ENCODE assay signal across 14 cellular contexts in the genomic region with DNA sequence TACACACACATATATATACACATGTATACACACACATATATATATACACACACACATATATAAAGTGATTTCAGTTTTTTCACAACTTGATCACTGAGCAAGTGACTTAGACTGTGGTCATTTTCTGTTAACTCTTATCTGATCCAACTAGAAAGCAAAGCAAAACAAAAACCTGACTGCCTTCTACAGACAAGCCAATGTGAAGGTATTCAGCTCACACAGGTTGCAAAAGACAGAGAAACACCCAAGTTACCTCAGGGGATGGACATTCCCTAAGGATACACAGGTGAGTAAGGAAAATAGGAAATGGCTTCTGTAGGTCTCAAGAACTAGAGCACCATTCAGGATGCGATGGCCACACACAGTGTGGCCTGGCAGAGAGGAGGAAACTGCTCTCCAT. TPM values are rescaled to one million over a fixed set of nuclear protein-coding genes. Genes with fewer than 3 reads are reported as not detected.
A peak's percentile ranks its signal among the peaks of the same experiment; 100 is the strongest.
DNase-seq lines count a peak whose midpoint lies in the region; ATAC-seq and TF ChIP-seq lines count a peak whose summit lies in the region.
"Had no signal": no experiment of that assay in that cellular context is flagged by ENCODE, and none has a peak within 500 bp of the region (broad histone marks: within the 10 kb centered on the region; RNA-seq: fewer than 3 reads in every experiment).

No MANE protein-coding gene starts in this region.

- no peaks in the 10 kb centered on the region for H3K9me3 ChIP-seq in mucosa of descending colon
- H3K9me3 ChIP-seq: BE2C, SJCRH30 had no signal

- DNase-seq in stimulated activated naive CD8-positive, alpha-beta T cell treated with anti-CD3 and anti-CD28 coated beads, Interleukin-15, amount 100 ng/mL, for 72 hours, result no peak
- no peak for DNase-seq in T-helper 2 cell treated with Interferon-gamma antibody and Interleukin-4, amounts not matched to agents 5 μg/mL and 100 μg/mL, for 36 hours (ENCODE audit: low spot score)
- peak; percentile 57 for DNase-seq in islet precursor cell
- DNase-seq in NCI-H1417 (lab: John Stamatoyannopoulos, UW), result no peak
- DNase-seq in mucosa of descending colon, result no peak
- no peak for DNase-seq in HCEC 1CT
- DNase-seq: BE2C; CD8-positive, alpha-beta T cell; NCI-H1105 treated with DMSO at 0.1 percent for 48 hours; NCI-H1930; NCI-H2171; NCI-H774; SJCRH30 had no signal

- intact Hi-C loops in mucosa of descending colon (cut with DNase I, micrococcal nuclease), result no loop called here

- no peaks in the 10 kb centered on the region for H3K27me3 Mint-ChIP-seq in stimulated activated naive CD8-positive, alpha-beta T cell treated with anti-CD3 and anti-CD28 coated beads, Interleukin-15, Interleukin-2, amounts not matched to agents 100 ng/mL and 50 ng/mL, for 24 hours
- H3K27me3 Mint-ChIP-seq in stimulated activated naive CD8-positive, alpha-beta T cell treated with anti-CD3 and anti-CD28 coated beads, Interleukin-15, amount 100 ng/mL, for 72 hours, result no peaks in the 10 kb centered on the region
- H3K27me3 Mint-ChIP-seq in T-helper 2 cell treated with Interferon-gamma antibody and Interleukin-4, amounts not matched to agents 5 μg/mL and 100 μg/mL, for 36 hours (ENCODE audit: low read depth), result no peaks in the 10 kb centered on the region

- no peaks in the 10 kb centered on the region for H3K4me1 ChIP-seq in mucosa of descending colon (ENCODE audit: low read depth)

- no peak for TF ChIP-seq CTCF in mucosa of descending colon (IDR thresholded peaks at IDR 0.05)

- H3K36me3 ChIP-seq in mucosa of descending colon (ENCODE audit: low read depth), result no peaks in the 10 kb centered on the region
- H3K36me3 ChIP-seq: BE2C, SJCRH30 had no signal

- peaks cover 10% of the 10 kb centered on the region for H3K36me3 Mint-ChIP-seq in stimulated activated naive CD8-positive, alpha-beta T cell treated with anti-CD3 and anti-CD28 coated beads, Interleukin-15, Interleukin-2, amounts not matched to agents 100 ng/mL and 50 ng/mL, for 24 hours (ENCODE audit: low read depth)
- H3K36me3 Mint-ChIP-seq in T-helper 2 cell treated with Interferon-gamma antibody and Interleukin-4, amounts not matched to agents 5 μg/mL and 100 μg/mL, for 36 hours (ENCODE audit: low read depth), result peaks cover 19% of the 10 kb centered on the region

- ATAC-seq in stimulated activated naive CD8-positive, alpha-beta T cell treated with anti-CD3 and anti-CD28 coated beads, Interleukin-15, amount 100 ng/mL, for 72 hours, result no peak
- no peak for ATAC-seq in mucosa of descending colon
- ATAC-seq: CD8-positive, alpha-beta T cell had no signal

- H3K4me1 Mint-ChIP-seq in stimulated activated naive CD8-positive, alpha-beta T cell treated with anti-CD3 and anti-CD28 coated beads, Interleukin-15, Interleukin-2, amounts not matched to agents 100 ng/mL and 50 ng/mL, for 24 hours (ENCODE audit: low read depth), result peaks cover 50% of the 10 kb centered on the region
- H3K4me1 Mint-ChIP-seq in stimulated activated naive CD8-positive, alpha-beta T cell treated with anti-CD3 and anti-CD28 coated beads, Interleukin-15, amount 100 ng/mL, for 72 hours, result peaks cover 66% of the 10 kb centered on the region
- H3K4me1 Mint-ChIP-seq in T-helper 2 cell treated with Interferon-gamma antibody and Interleukin-4, amounts not matched to agents 5 μg/mL and 100 μg/mL, for 36 hours (ENCODE audit: low read depth), result peaks cover 32% of the 10 kb centered on the region

- peaks cover 7% of the 10 kb centered on the region for H3K9me3 Mint-ChIP-seq in stimulated activated naive CD8-positive, alpha-beta T cell treated with anti-CD3 and anti-CD28 coated beads, Interleukin-15, Interleukin-2, amounts not matched to agents 100 ng/mL and 50 ng/mL, for 24 hours
- H3K9me3 Mint-ChIP-seq in stimulated activated naive CD8-positive, alpha-beta T cell treated with anti-CD3 and anti-CD28 coated beads, Interleukin-15, amount 100 ng/mL, for 72 hours, result peaks cover 9 to 10% of the 10 kb centered on the region in 2 donors
- peaks cover 7% of the 10 kb centered on the region for H3K9me3 Mint-ChIP-seq in T-helper 2 cell treated with Interferon-gamma antibody and Interleukin-4, amounts not matched to agents 5 μg/mL and 100 μg/mL, for 36 hours
- H3K9me3 Mint-ChIP-seq: CD8-positive, alpha-beta T cell had no signal

- peak overlapping the region; percentile 45 for H3K27ac Mint-ChIP-seq in stimulated activated naive CD8-positive, alpha-beta T cell treated with anti-CD3 and anti-CD28 coated beads, Interleukin-15, Interleukin-2, amounts not matched to agents 100 ng/mL and 50 ng/mL, for 24 hours
- H3K27ac Mint-ChIP-seq in stimulated activated naive CD8-positive, alpha-beta T cell treated with anti-CD3 and anti-CD28 coated beads, Interleukin-15, amount 100 ng/mL, for 72 hours, result no peak overlapping the region
- H3K27ac Mint-ChIP-seq in T-helper 2 cell treated with Interferon-gamma antibody and Interleukin-4, amounts not matched to agents 5 μg/mL and 100 μg/mL, for 36 hours, result peak overlapping the region; percentile 78
- H3K27ac Mint-ChIP-seq: CD8-positive, alpha-beta T cell had no signal

- no peak overlapping the region for H3K4me3 ChIP-seq in mucosa of descending colon
- H3K4me3 ChIP-seq: SJCRH30 had no signal

- no peak overlapping the region for H3K4me3 Mint-ChIP-seq in stimulated activated naive CD8-positive, alpha-beta T cell treated with anti-CD3 and anti-CD28 coated beads, Interleukin-15, Interleukin-2, amounts not matched to agents 100 ng/mL and 50 ng/mL, for 24 hours
- no peak overlapping the region for H3K4me3 Mint-ChIP-seq in stimulated activated naive CD8-positive, alpha-beta T cell treated with anti-CD3 and anti-CD28 coated beads, Interleukin-15, amount 100 ng/mL, for 72 hours
- H3K4me3 Mint-ChIP-seq in T-helper 2 cell treated with Interferon-gamma antibody and Interleukin-4, amounts not matched to agents 5 μg/mL and 100 μg/mL, for 36 hours, result no peak overlapping the region
- H3K4me3 Mint-ChIP-seq: CD8-positive, alpha-beta T cell had no signal

RNA-seq across cellular contexts. Expression of a gene that starts 58.4 kb away (rescaled TPM):
- total RNA-seq in mucosa of descending colon, result 100 to 1,000 TPM in 1 of 3 donors, 10 to 100 TPM in 2; 64.0 to 183 (median 67.6) TPM

Comparison
In these comparisons a context has a peak if more than half of its experiments do, and no peak if none do; other contexts are left out.
1. H3K27ac Mint-ChIP-seq: peak in stimulated activated naive CD8-positive, alpha-beta T cell treated with anti-CD3 and anti-CD28 coated beads, Interleukin-15, Interleukin-2, amounts not matched to agents 100 ng/mL and 50 ng/mL, for 24 hours (single experiment) and T-helper 2 cell treated with Interferon-gamma antibody and Interleukin-4, amounts not matched to agents 5 μg/mL and 100 μg/mL, for 36 hours (single experiment); none in stimulated activated naive CD8-positive, alpha-beta T cell treated with anti-CD3 and anti-CD28 coated beads, Interleukin-15, amount 100 ng/mL, for 72 hours (0 of 2).